ENCODE assay signal across 8 cellular contexts in the genomic region with DNA sequence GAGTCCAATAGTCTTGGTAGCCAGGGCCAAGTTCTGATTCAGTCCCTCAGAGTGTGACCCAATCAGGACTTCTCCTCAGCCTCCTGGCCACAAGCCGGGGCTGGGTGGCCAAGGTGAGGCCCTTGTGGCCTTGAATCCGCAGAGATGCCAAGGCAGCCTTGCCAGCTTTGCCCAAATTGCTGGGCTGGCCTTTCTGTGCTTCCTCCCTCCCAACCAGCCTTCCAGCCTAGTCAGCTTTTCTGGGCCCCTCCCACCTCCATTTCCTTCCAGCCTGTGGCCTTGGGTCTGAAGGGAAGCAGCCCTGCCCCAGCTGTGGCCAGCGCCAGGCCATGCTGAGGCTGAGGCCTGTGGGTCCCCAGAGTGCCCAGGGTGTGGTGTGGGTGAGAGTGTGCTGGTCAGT. TPM values are rescaled to one million over a fixed set of nuclear protein-coding genes. Genes with fewer than 3 reads are reported as not detected.
DNase-seq lines count a peak whose midpoint lies in the region; ATAC-seq and TF ChIP-seq lines count a peak whose summit lies in the region.

No MANE protein-coding gene starts in this region.

- no peak for TF ChIP-seq RAD21 in SK-N-SH (IDR thresholded peaks at IDR 0.05; ENCODE audit: low read length)

- H3F3A ChIP-seq in SK-N-SH (replicated peaks; ENCODE audit: insufficient read depth): no peaks in the 10 kb centered on the region

- H3K4me3 ChIP-seq in SK-N-SH (ENCODE audit: low read depth in 2 of 2, low read length in 1 of 2) (no peak overlapping the region), body of pancreas (no peak overlapping the region), lung (no peak overlapping the region), transverse colon (no peak overlapping the region)

- no peak overlapping the region for H2AFZ ChIP-seq in SK-N-SH (ENCODE audit: low read depth)

- intact Hi-C loops in body of pancreas (cut with DNase I): no loop called here
- intact Hi-C loops in transverse colon (cut with DNase I; ENCODE audit: low total_unique reads): no loop called here

- no peak for DNase-seq in SK-N-SH
- DNase-seq in body of pancreas: peak; percentile 80 to 91 (median 83)
- DNase-seq in lung (ENCODE audit: low spot score): peak; percentile 68
- peak; percentile 53 for DNase-seq in transverse colon

- H3K4me2 ChIP-seq in SK-N-SH: no peak overlapping the region

- no peaks in the 10 kb centered on the region for H3K79me2 ChIP-seq in SK-N-SH (ENCODE audit: insufficient read depth)

- H3K36me3 ChIP-seq in SK-N-SH (replicated peaks in 1 of 2; ENCODE audit: control insufficient read depth in 1 of 2, insufficient read depth in 2 of 2, low read length in 1 of 2) (no peaks in the 10 kb centered on the region), body of pancreas (replicated peaks in 1 of 2; ENCODE audit: insufficient read depth in 1 of 2, low read depth in 2 of 2) (no peaks in the 10 kb centered on the region), lung (ENCODE audit: control insufficient read depth in 2 of 2, insufficient read depth in 2 of 2, low read length in 2 of 2) (no peaks in the 10 kb centered on the region), transverse colon (no peaks in the 10 kb centered on the region)

- CTCF ChIA-PET in SK-N-SH (lab: Yijun Ruan, JAX): interaction anchor here (1.1 kb wide), 1 partner anchor 73 kb away, joined by 3 read pairs; no protein-coding TSS in a partner anchor

- H3K9me3 ChIP-seq in SK-N-SH: no peaks in the 10 kb centered on the region
- no peaks in the 10 kb centered on the region for H3K9me3 ChIP-seq in body of pancreas
- H3K9me3 ChIP-seq in lung (ENCODE audit: control insufficient read depth in 2 of 2, insufficient read depth in 1 of 2, low read length in 1 of 2): no peaks in the 10 kb centered on the region
- no peaks in the 10 kb centered on the region for H3K9me3 ChIP-seq in transverse colon

- TF ChIP-seq CTCF in SK-N-SH (IDR thresholded peaks at IDR 0.05) (no peak), body of pancreas (IDR thresholded peaks at IDR 0.05) (no peak), lung (IDR thresholded peaks at IDR 0.05; ENCODE audit: control extremely low read depth, extremely low read depth) (no peak), transverse colon (IDR thresholded peaks at IDR 0.05) (no peak)

- peak; percentile 49 for ATAC-seq in SK-N-SH treated with all-trans-retinoic acid at 6 μM for 48 hours
- ATAC-seq in body of pancreas: peak; percentile 90
- ATAC-seq in lung (ENCODE audit: insufficient read depth, low FRiP score): peak; percentile 70
- no peak for ATAC-seq in GM18868 (IDR thresholded peaks at IDR 0.05; ENCODE audit: unreplicated experiment)
- no peak for ATAC-seq in GM18519 (IDR thresholded peaks at IDR 0.05; ENCODE audit: low FRiP score, unreplicated experiment)
- no peak for ATAC-seq in GM21367 (IDR thresholded peaks at IDR 0.05; ENCODE audit: unreplicated experiment)

- no peak overlapping the region for H3K27ac ChIP-seq in SK-N-SH (ENCODE audit: low read depth in 2 of 2, low read length in 1 of 2)
- H3K27ac ChIP-seq in body of pancreas: peak overlapping the region; percentile 29 to 71 (median 51)
- peak overlapping the region in 1 of 2 donors; percentile 81 for H3K27ac ChIP-seq in lung (ENCODE audit: low read depth in 1 of 2, low read length in 1 of 2)
- H3K27ac ChIP-seq in transverse colon: peak overlapping the region; percentile 46 to 55 (median 52)

- TF ChIP-seq EP300 in SK-N-SH (IDR thresholded peaks at IDR 0.05; ENCODE audit: borderline replicate concordance in 1 of 2, low read depth in 1 of 2, low read length in 1 of 2) (no peak), transverse colon (IDR thresholded peaks at IDR 0.05; ENCODE audit: low read depth) (no peak)

- in situ Hi-C loops in transverse colon (cut with MboI; ENCODE audit: low pct_ligation_motif_present in 1 of 4, low pct_unique_long_range_greater_than_20kb in 1 of 4, low sequenced_read_pairs in 3 of 4): no loop called here

- H3K27me3 ChIP-seq in SK-N-SH (ENCODE audit: insufficient read depth) (no peaks in the 10 kb centered on the region), body of pancreas (no peaks in the 10 kb centered on the region), lung (ENCODE audit: control insufficient read depth, insufficient read depth) (no peaks in the 10 kb centered on the region), transverse colon (no peaks in the 10 kb centered on the region)

- no peaks in the 10 kb centered on the region for H3K9me2 ChIP-seq in SK-N-SH

- POLR2A ChIA-PET in SK-N-SH (lab: Yijun Ruan, JAX): no interaction called here

- H3K4me1 ChIP-seq in SK-N-SH (ENCODE audit: control insufficient read depth in 1 of 2, insufficient read depth in 2 of 2, low read depth in 1 of 2, low read length in 1 of 2) (peaks cover 0 to 5% of the 10 kb centered on the region in 2 experiments; a peak in 2 of 4 replicates), body of pancreas (peaks cover 13% of the 10 kb centered on the region), lung (ENCODE audit: control insufficient read depth in 2 of 2, insufficient read depth in 2 of 2, low read length in 2 of 2) (peaks cover 0 to 19% of the 10 kb centered on the region in 2 donors), transverse colon (peaks cover 0 to 28% (median 5%) of the 10 kb centered on the region in 4 donors)

- TF ChIP-seq POLR2A in body of pancreas (IDR thresholded peaks at IDR 0.05): peak in 1 of 3 donors; percentile 40
- no peak for TF ChIP-seq POLR2A in transverse colon (IDR thresholded peaks at IDR 0.05)

- H4K20me1 ChIP-seq in SK-N-SH (ENCODE audit: insufficient read depth): no peaks in the 10 kb centered on the region

- no peak overlapping the region for H3K9ac ChIP-seq in SK-N-SH

- WGBS in SK-N-SH (ENCODE audit: low lambda C conversion rate): no CpG with 5 or more reads among the region's 3 CpGs
- WGBS in body of pancreas, 2 donors: 13 to 38% methylated on average over 2 to 3 of the region's 3 CpGs
- WGBS in lung, 2 donors: 20 to 37% methylated on average over 3 of the region's 3 CpGs
- 50% methylated on average over 3 of the region's 3 CpGs; no CpG with 5 or more reads in 1 of the 2 donors for WGBS in transverse colon (ENCODE audit: low coverage in 1 of 2), 2 donors

TF ChIP-seq in SK-N-SH treated with all-trans-retinoic acid at 6 μM for 48 hours, 23 proteins besides CTCF, POLR2A, EP300 and RAD21 (continues in another document):
- TF ChIP-seq BACH2 (CRISPR knock-in tag; IDR thresholded peaks at IDR 0.05; ENCODE audit: borderline replicate concordance) (no peak), TCF4 (CRISPR knock-in tag; IDR thresholded peaks at IDR 0.05; ENCODE audit: borderline replicate concordance) (no peak), ZFP30 (CRISPR knock-in tag; IDR thresholded peaks at IDR 0.05) (no peak), ZNF565 (CRISPR knock-in tag; conservative IDR thresholded peaks at IDR 0.05; ENCODE audit: low read depth) (no peak), CSDC2 (CRISPR knock-in tag; IDR thresholded peaks at IDR 0.05) (no peak), TOX (CRISPR knock-in tag; IDR thresholded peaks at IDR 0.05; ENCODE audit: borderline replicate concordance) (no peak)

TF ChIP-seq in SK-N-SH, 30 proteins besides CTCF, POLR2A, EP300 and RAD21 (continues in another document):
- TF ChIP-seq POLR2AphosphoS5 (IDR thresholded peaks at IDR 0.05; ENCODE audit: low read depth, low read length) (no peak), TCF12 (IDR thresholded peaks at IDR 0.05) (no peak), MAX (IDR thresholded peaks at IDR 0.05; ENCODE audit: low read depth) (no peak)
- TF ChIP-seq, protein P1, sequence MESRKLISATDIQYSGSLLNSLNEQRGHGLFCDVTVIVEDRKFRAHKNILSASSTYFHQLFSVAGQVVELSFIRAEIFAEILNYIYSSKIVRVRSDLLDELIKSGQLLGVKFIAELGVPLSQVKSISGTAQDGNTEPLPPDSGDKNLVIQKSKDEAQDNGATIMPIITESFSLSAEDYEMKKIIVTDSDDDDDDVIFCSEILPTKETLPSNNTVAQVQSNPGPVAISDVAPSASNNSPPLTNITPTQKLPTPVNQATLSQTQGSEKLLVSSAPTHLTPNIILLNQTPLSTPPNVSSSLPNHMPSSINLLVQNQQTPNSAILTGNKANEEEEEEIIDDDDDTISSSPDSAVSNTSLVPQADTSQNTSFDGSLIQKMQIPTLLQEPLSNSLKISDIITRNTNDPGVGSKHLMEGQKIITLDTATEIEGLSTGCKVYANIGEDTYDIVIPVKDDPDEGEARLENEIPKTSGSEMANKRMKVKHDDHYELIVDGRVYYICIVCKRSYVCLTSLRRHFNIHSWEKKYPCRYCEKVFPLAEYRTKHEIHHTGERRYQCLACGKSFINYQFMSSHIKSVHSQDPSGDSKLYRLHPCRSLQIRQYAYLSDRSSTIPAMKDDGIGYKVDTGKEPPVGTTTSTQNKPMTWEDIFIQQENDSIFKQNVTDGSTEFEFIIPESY (IDR thresholded peaks at IDR 0.05; ENCODE audit: borderline replicate concordance, low read depth): no peak

RNA-seq across cellular contexts. Expression of gene ANKDD1A, which starts 34.3 kb away (rescaled TPM):
- polyA plus RNA-seq in SK-N-SH (2012; rRNA removed) (7.2 and 8.6 TPM in 2 replicates), lung (1 to 10 TPM; 2.3 to 3.4 TPM)
- polyA plus RNA-seq in SK-N-SH (2012; cell fraction: cytosol; rRNA removed): 3.2 and 4.5 TPM in 2 replicates
- 23.7 and 25.9 TPM in 2 replicates for polyA plus RNA-seq in SK-N-SH (2012; cell fraction: nucleus; rRNA removed)
- total RNA-seq in body of pancreas (10 to 100 TPM in 1 of 2 donors, 1 to 10 TPM in 1; 3.9 to 18.8 TPM), lung (1 to 10 TPM; 5.0 to 6.8 TPM), transverse colon (1 to 10 TPM in 3 of 4 donors, under 1 TPM in 1; 0.82 to 7.1 (median 3.2) TPM)

RNA-seq across cellular contexts. Expression of gene PLEKHO2, which starts 35.7 kb away (rescaled TPM):
- polyA plus RNA-seq in SK-N-SH (2012; rRNA removed) (6.8 and 7.8 TPM in 2 replicates), lung (10 to 100 TPM; 36.9 to 75.3 TPM)
- polyA plus RNA-seq in SK-N-SH (2012; cell fraction: cytosol; rRNA removed): 3.5 and 4.5 TPM in 2 replicates
- polyA plus RNA-seq in SK-N-SH (2012; cell fraction: nucleus; rRNA removed): 24.8 and 26.8 TPM in 2 replicates
- total RNA-seq in body of pancreas (1 to 10 TPM; 7.0 to 9.9 TPM), lung (10 to 100 TPM; 25.6 to 84.1 TPM), transverse colon (10 to 100 TPM in 2 of 4 donors, 1 to 10 TPM in 2; 4.6 to 12.3 (median 9.8) TPM)

RNA-seq across cellular contexts. Expression of gene PIF1, which starts 52.0 kb away (rescaled TPM):
- polyA plus RNA-seq in SK-N-SH (2012; rRNA removed) (12.1 and 12.4 TPM in 2 replicates), lung (1 to 10 TPM; 1.1 to 1.4 TPM)
- 2.8 and 4.4 TPM in 2 replicates for polyA plus RNA-seq in SK-N-SH (2012; cell fraction: cytosol; rRNA removed)
- 54.8 and 80.5 TPM in 2 replicates for polyA plus RNA-seq in SK-N-SH (2012; cell fraction: nucleus; rRNA removed)
- total RNA-seq in body of pancreas (not detected), lung (1 to 10 TPM; 1.1 to 2.4 TPM), transverse colon (10 to 100 TPM in 1 of 4 donors, 1 to 10 TPM in 3; 1.1 to 49.8 (median 2.3) TPM)

Comparison
In these comparisons a context has a peak if more than half of its experiments do, and no peak if none do; other contexts are left out.
1. ATAC-seq: peak in SK-N-SH treated with all-trans-retinoic acid at 6 μM for 48 hours (single experiment), body of pancreas (single experiment) and lung (single experiment); none in GM18868 (single experiment), GM18519 (single experiment) and GM21367 (single experiment).
2. H3K27ac ChIP-seq: peak in body of pancreas (4 of 4) and transverse colon (4 of 4); none in SK-N-SH (0 of 2).